Comparison of ENCODE assay signal across 1 cellular context in genomic region chr20:59932616-59933295, GRCh38.
TF ChIP-seq lines count a peak whose summit lies in the region.

No MANE protein-coding gene starts in this region.

TF ChIP-seq in GM12878, 131 proteins besides CTCF, POLR2A, EP300 and RAD21:
- TF ChIP-seq HSF1 (IDR thresholded peaks at IDR 0.05; ENCODE audit: low read depth, low read length) (no peak), TCF3 (IDR thresholded peaks at IDR 0.05; ENCODE audit: borderline replicate concordance, insufficient read depth, low read depth, low read length) (0 out of 2 replicates have a peak, but pooled peaks have one; percentile 46)
TF ChIP-seq in GM12878: peak in this region for 1.
